ENCODE assay signal across 9 cellular contexts in the genomic region with DNA sequence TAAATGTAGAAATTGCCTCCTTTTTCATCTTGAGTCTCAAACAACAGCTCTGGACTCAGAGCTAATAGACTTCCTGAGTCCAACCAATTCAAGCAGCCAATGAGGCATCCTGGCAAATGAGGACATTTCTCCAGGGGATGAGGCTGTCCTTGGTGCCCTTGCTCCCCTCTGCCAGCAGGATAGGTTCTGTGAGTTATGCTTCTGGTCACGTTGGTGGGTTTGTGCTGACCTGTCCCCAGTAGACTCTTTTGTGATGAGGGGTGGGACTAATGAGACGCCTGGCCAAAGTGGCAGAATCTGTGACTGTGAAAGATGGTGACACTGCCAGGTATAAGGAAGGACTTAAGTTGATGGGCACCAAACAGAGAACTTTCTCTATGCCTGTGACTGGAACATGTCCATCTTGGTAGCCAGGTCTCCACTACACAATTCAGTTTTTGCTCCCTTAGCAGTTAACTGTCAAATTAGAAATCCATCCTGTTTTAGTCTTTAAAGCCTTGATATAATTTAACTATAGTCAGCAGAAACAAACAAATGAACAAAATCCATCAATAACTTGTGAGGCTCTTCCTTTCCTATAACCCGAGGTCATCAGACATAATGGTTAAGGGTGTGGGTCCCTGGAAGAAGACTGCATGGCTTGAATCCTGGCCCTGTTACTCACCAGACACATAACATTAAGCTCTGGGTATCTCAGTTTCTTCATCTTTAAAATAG. TPM values are rescaled to one million over a fixed set of nuclear protein-coding genes. Genes with fewer than 3 reads are reported as not detected.
DNase-seq lines count a peak whose midpoint lies in the region; ATAC-seq, FAIRE-seq and TF ChIP-seq lines count a peak whose summit lies in the region.
"Had no signal": no experiment of that assay in that cellular context is flagged by ENCODE, and none has a peak within 500 bp of the region (broad histone marks: within the 10 kb centered on the region; RNA-seq: fewer than 3 reads in every experiment).

No MANE protein-coding gene starts in this region.

- POLR2A ChIA-PET in K562 (lab: Yijun Ruan, JAX) = interaction anchor here (0.6 to 1.4 kb wide), 2 partner anchors 15 to 1599 kb away, joined by 3 to 5 read pairs; no protein-coding TSS in a partner anchor

- WGBS in K562 (ENCODE audit: insufficient coverage, low coverage, missing lambda C conversion rate) = 38% methylated on average over 3 of the region's 3 CpGs
- WGBS in mesodermal cell (ENCODE audit: insufficient coverage in 2 of 2), 2 experiments = 44 to 100% methylated on average over 1 of the region's 3 CpGs
- WGBS in urinary bladder = 60% methylated on average over 3 of the region's 3 CpGs

- H3K9me1 ChIP-seq in K562 (ENCODE audit: control insufficient read depth, insufficient read depth, low read length) = no peaks in the 10 kb centered on the region

- H3K9me3 ChIP-seq in K562 (replicated peaks; ENCODE audit: control insufficient read depth, insufficient read depth, low read depth, low read length) = no peaks in the 10 kb centered on the region
- no peaks in the 10 kb centered on the region for H3K9me3 ChIP-seq in mesodermal cell (ENCODE audit: control insufficient read depth, low read length)

- no peaks in the 10 kb centered on the region; a peak in 1 of 5 replicates for H3K27me3 ChIP-seq in K562 (ENCODE audit: control insufficient read depth in 2 of 2, insufficient read depth in 2 of 2, low read length in 2 of 2)

- no TSS peak for BruUV-seq in K562 (replicated peaks; lab: Mats Ljungman, UMichigan)

- no peak for TF ChIP-seq CTCF in K562 (IDR thresholded peaks at IDR 0.05 in 2 of 3, conservative IDR thresholded peaks at IDR 0.05 in 1 of 3; ENCODE audit: insufficient read depth in 2 of 3, low read depth in 1 of 3, low read length in 3 of 3)
- TF ChIP-seq CTCF in D721Med (IDR thresholded peaks at IDR 0.05; ENCODE audit: insufficient read depth, missing control alignments) = no peak

- CTCF ChIA-PET in K562 (lab: Yijun Ruan, JAX; ENCODE audit: low intra/inter-chr PET ratio) = no interaction called here

- H3K27ac ChIP-seq in K562 (ENCODE audit: extremely low read depth, low read depth, low read length) (peak overlapping the region; percentile 40; the same call in 2 of the 3 replicates), mesodermal cell (ENCODE audit: low read depth, low read length, severe bottlenecking) (peak overlapping the region; percentile 85), urinary bladder (ENCODE audit: low read depth) (peak overlapping the region; percentile 42)
- H3K27ac ChIP-seq: C4-2B had no signal

- FAIRE-seq in K562 (lab: Jason Lieb, UNC) = no peak
- FAIRE-seq in D721Med (lab: Jason Lieb, UNC) = no peak

- H3K36me3 ChIP-seq in K562 (ENCODE audit: control insufficient read depth, insufficient read depth, low read length) (no peaks in the 10 kb centered on the region), mesodermal cell (ENCODE audit: control insufficient read depth, insufficient read depth, low read length) (no peaks in the 10 kb centered on the region), urinary bladder (ENCODE audit: insufficient read depth) (no peaks in the 10 kb centered on the region)

- H3K4me1 ChIP-seq in K562 (replicated peaks in 1 of 2; ENCODE audit: control insufficient read depth in 2 of 2, insufficient read depth in 2 of 2, low read length in 2 of 2) (peaks cover 6 to 27% of the 10 kb centered on the region in 2 experiments; a peak in 4 of 5 replicates), mesodermal cell (ENCODE audit: control insufficient read depth, insufficient read depth, low read length, poor library complexity, severe bottlenecking) (peaks cover 12% of the 10 kb centered on the region), urinary bladder (ENCODE audit: insufficient read depth) (peaks cover 1% of the 10 kb centered on the region)

- H3K9ac ChIP-seq in K562 (ENCODE audit: insufficient read depth in 1 of 2, low read depth in 2 of 2, low read length in 2 of 2) = no peak overlapping the region

- ATAC-seq in Right ventricle myocardium inferior (peak; percentile 19), left cardiac atrium (no peak), K562 (no peak), HG03039 (IDR thresholded peaks at IDR 0.05; ENCODE audit: unreplicated experiment) (no peak)

- no peak for TF ChIP-seq RAD21 in K562 (CRISPR knock-in tag; conservative IDR thresholded peaks at IDR 0.05 in 1 of 2, IDR thresholded peaks at IDR 0.05 in 1 of 2)

- no peaks in the 10 kb centered on the region for H4K20me1 ChIP-seq in K562 (replicated peaks; ENCODE audit: control insufficient read depth, insufficient read depth, low read length)

- H3K79me2 ChIP-seq in K562 (ENCODE audit: control insufficient read depth, insufficient read depth, low read length) = no peaks in the 10 kb centered on the region

- peak overlapping the region; percentile 38; the same call in 1 of the 2 replicates for H3K4me2 ChIP-seq in K562 (ENCODE audit: insufficient read depth, low read length)

- peak overlapping the region; percentile 68 for H2AFZ ChIP-seq in K562 (ENCODE audit: low read depth, low read length)

- DNase-seq in Right ventricle myocardium inferior (ENCODE audit: missing footprints) (no peak), left cardiac atrium (no peak), K562 (ENCODE audit: extremely low read depth in 1 of 4, low spot score in 3 of 4) (no peak), NCI-H748 (lab: John Stamatoyannopoulos, UW; ENCODE audit: unreplicated experiment) (no peak), D721Med (ENCODE audit: insufficient read length, low spot score) (no peak)

- in situ Hi-C loops in K562 (cut with MboI) = no loop called here

- H3K4me3 ChIP-seq in K562 (no peak overlapping the region), mesodermal cell (ENCODE audit: extremely low read depth, insufficient read depth, low read length, poor library complexity, severe bottlenecking) (no peak overlapping the region), urinary bladder (ENCODE audit: low read depth, low read length) (no peak overlapping the region)

- intact Hi-C loops in Right ventricle myocardium inferior (cut with DNase I) (no loop called here), left cardiac atrium (cut with DNase I) (loop anchor here in 1 of 2 donors (2.0 kb wide), 1 partner anchor 48 kb away; a partner anchor contains a TSS), K562 (cut with micrococcal nuclease) (no loop called here)

- TF ChIP-seq POLR2A in K562 (conservative IDR thresholded peaks at IDR 0.05) = no peak

- no peak for TF ChIP-seq EP300 in K562 (IDR thresholded peaks at IDR 0.05; ENCODE audit: low read length)

TF ChIP-seq in K562, 482 proteins besides CTCF, POLR2A, EP300 and RAD21 (continues in another document):
- TF ChIP-seq ZKSCAN1 (IDR thresholded peaks at IDR 0.05; ENCODE audit: low read depth, low read length) = no peak
- TF ChIP-seq STAG1 (CRISPR knock-in tag; IDR thresholded peaks at IDR 0.05; ENCODE audit: borderline replicate concordance) = no peak
- no peak for TF ChIP-seq NCOA1 (IDR thresholded peaks at IDR 0.05; ENCODE audit: low read depth)
- no peak for TF ChIP-seq EHMT2 (IDR thresholded peaks at IDR 0.05)

RNA-seq across cellular contexts. Expression of a gene that starts 35.7 kb away (rescaled TPM):
- total RNA-seq in Right ventricle myocardium inferior (16.3 TPM), left cardiac atrium (10 to 100 TPM; 14.7 to 17.6 TPM), K562 (2014; rRNA removed) (24.5 and 25.2 TPM in 2 replicates), K562 (2014; rRNA removed; fragmentation: Illumina TruSeq; extraction: Trizol) (35.3 and 41.1 TPM in 2 replicates), K562 (2015; rRNA removed; fragmentation: Illumina TruSeq; extraction: Trizol) (39.3 and 39.7 TPM in 2 replicates), K562 (2021) (25.5 and 27.4 TPM in 2 replicates), urinary bladder (16.5 TPM)
- 53.2 and 120 TPM in 2 replicates for total RNA-seq in K562 (2011; cell fraction: chromatin; rRNA removed; ENCODE audit: low replicate concordance)
- total RNA-seq in K562 (2011; cell fraction: nucleolus; rRNA removed) = 23.0 and 26.2 TPM in 2 replicates
- total RNA-seq in K562 (2011; cell fraction: nucleoplasm; rRNA removed) = 66.9 and 102 TPM in 2 replicates
- polyA plus RNA-seq in K562 (2011; rRNA removed) (51.3 and 71.9 TPM in 2 replicates), K562 (2014; fragmentation: Illumina TruSeq; extraction: Trizol) (45.7 and 48.3 TPM in 2 replicates), K562 (2014; fragmentation: Nextera tagmentation; extraction: Ambion mirVana) (10 to 100 TPM in 1 of 2 experiments, 1 to 10 TPM in 1; 8.6 to 12.5 TPM), K562 (2014; rRNA removed) (46.1 and 48.7 TPM in 2 replicates), urinary bladder (12.5 TPM)
- 24.2 and 40.1 TPM in 2 replicates for polyA plus RNA-seq in K562 (2011; cell fraction: cytosol; rRNA removed)
- 43.7 and 48.1 TPM in 2 replicates for polyA plus RNA-seq in K562 (2011; cell fraction: nucleus; rRNA removed)
- 30.8 and 33.7 TPM in 2 replicates for polyA plus RNA-seq in K562 (2012)
- 45.0 and 48.8 TPM in 2 replicates for polyA minus RNA-seq in K562 (2011; rRNA and poly(A)+ RNA removed)
- polyA minus RNA-seq in K562 (2011; cell fraction: cytosol; rRNA and poly(A)+ RNA removed) = 16.4 and 20.0 TPM in 2 replicates
- polyA minus RNA-seq in K562 (2011; cell fraction: nucleus; rRNA and poly(A)+ RNA removed) = 20.3 and 21.3 TPM in 2 replicates
- 9.8 TPM for polyA plus RNA-seq in mesodermal cell (2013, experiment 1 of 2)
- polyA plus RNA-seq in mesodermal cell (2013, experiment 2 of 2) = 11.7 TPM

RNA-seq across cellular contexts. Expression of a gene that starts 48.6 kb away (rescaled TPM):
- total RNA-seq in Right ventricle myocardium inferior (290 TPM), left cardiac atrium (100 to 1,000 TPM; 313 to 335 TPM), K562 (2014; rRNA removed) (0.41 TPM in 1 of 2 replicates, not detected in the other), K562 (2014; rRNA removed; fragmentation: Illumina TruSeq; extraction: Trizol) (0.35 and 0.44 TPM in 2 replicates), K562 (2015; rRNA removed; fragmentation: Illumina TruSeq; extraction: Trizol) (not detected in 2 replicates), K562 (2021) (1.6 and 3.2 TPM in 2 replicates), urinary bladder (116 TPM)
- not detected in 2 replicates for total RNA-seq in K562 (2011; cell fraction: chromatin; rRNA removed; ENCODE audit: low replicate concordance)
- total RNA-seq in K562 (2011; cell fraction: nucleolus; rRNA removed) = not detected in 2 replicates
- not detected in 2 replicates for total RNA-seq in K562 (2011; cell fraction: nucleoplasm; rRNA removed)
- polyA plus RNA-seq in K562 (2011; rRNA removed) (0.61 and 0.73 TPM in 2 replicates), K562 (2014; fragmentation: Illumina TruSeq; extraction: Trizol) (0.28 and 0.56 TPM in 2 replicates), K562 (2014; fragmentation: Nextera tagmentation; extraction: Ambion mirVana) (under 1 TPM in 1 of 2 experiments, not detected in 1; 0.32 TPM), K562 (2014; rRNA removed) (not detected in 2 replicates), urinary bladder (246 TPM)
- 0.16 and 0.52 TPM in 2 replicates for polyA plus RNA-seq in K562 (2011; cell fraction: cytosol; rRNA removed)
- polyA plus RNA-seq in K562 (2011; cell fraction: nucleus; rRNA removed) = 0.29 TPM in 1 of 2 replicates, not detected in the other
- polyA plus RNA-seq in K562 (2012) = 1.0 and 1.8 TPM in 2 replicates
- 0.93 TPM in 1 of 2 replicates, not detected in the other for polyA minus RNA-seq in K562 (2011; rRNA and poly(A)+ RNA removed)
- polyA minus RNA-seq in K562 (2011; cell fraction: cytosol; rRNA and poly(A)+ RNA removed) = 1.6 and 5.2 TPM in 2 replicates
- polyA minus RNA-seq in K562 (2011; cell fraction: nucleus; rRNA and poly(A)+ RNA removed) = 0.67 TPM in 1 of 2 replicates, not detected in the other
- 786 TPM for polyA plus RNA-seq in mesodermal cell (2013, experiment 1 of 2)
- polyA plus RNA-seq in mesodermal cell (2013, experiment 2 of 2) = 897 TPM

Comparison
In these comparisons a context has a peak if more than half of its experiments do, and no peak if none do; other contexts are left out.
1. RNA of a gene that starts 48.6 kb away (total RNA-seq): 313 to 335 TPM in left cardiac atrium, 290 TPM in Right ventricle myocardium inferior (single experiment) and 116 TPM in urinary bladder (single experiment); 0.35 to 3.2 TPM in K562; every median in the first group is over 10 times any median in the second.
2. Peak in every context shown above with its lines, with median percentiles within 50 percentile points of each other: H3K27ac ChIP-seq.